8 cellular contexts compared by ENCODE assay signal in genomic region chr17:18258356-18259038, GRCh38. TPM values are rescaled to one million over a fixed set of nuclear protein-coding genes. Genes with fewer than 3 reads are reported as not detected.
DNase-seq lines count a peak whose midpoint lies in the region; ATAC-seq and TF ChIP-seq lines count a peak whose summit lies in the region.

Gene FLII (minus strand): TSS chr17:18258738. CDS start chr17:18258690, 48 bp downstream.

- H3K27me3 Mint-ChIP-seq in activated B cell treated with CpG ODN at 0.5 μM for 24 hours, result no peaks in the 10 kb centered on the region
- peaks cover 0 to 5% (median 0%) of the 10 kb centered on the region in 3 donors for H3K27me3 Mint-ChIP-seq in immature natural killer cell (ENCODE audit: low read depth in 3 of 3)

- H3K4me3 ChIP-seq in skeletal muscle satellite cell (ENCODE audit: low read length), result peak within 1 kb of the TSS; percentile 92

- peaks cover 42% of the 10 kb centered on the region for H3K36me3 ChIP-seq in skeletal muscle satellite cell (ENCODE audit: insufficient read depth, low read length)

- peaks cover 38% of the 10 kb centered on the region for H3K4me1 ChIP-seq in skeletal muscle satellite cell (ENCODE audit: control insufficient read depth, insufficient read depth, low read length)

- no peak for TF ChIP-seq CTCF in activated B cell treated with CpG ODN at 0.5 μM for 24 hours (IDR thresholded peaks at IDR 0.05)

- peak; percentile 43 for ATAC-seq in activated B cell treated with CpG ODN at 0.5 μM for 24 hours (ENCODE audit: low read depth)

- POLR2A ChIA-PET in activated B cell treated with CpG ODN at 0.5 μM for 24 hours (lab: Charles Lee), result interaction anchor here (0.9 to 1.9 kb wide), 2 partner anchors 56 to 78 kb away, joined by 3 to 10 read pairs; partner anchors contain the start of genes SMCR8 and TOP3A

- H3K9ac ChIP-seq in skeletal muscle satellite cell (ENCODE audit: low read depth, low read length), result peak within 1 kb of the TSS; percentile 99

- H3K27ac ChIP-seq in caudate nucleus (ENCODE audit: low read depth, low read length), result peak within 1 kb of the TSS; percentile 77

- no peaks in the 10 kb centered on the region for H3K9me3 Mint-ChIP-seq in activated B cell treated with CpG ODN at 0.5 μM for 24 hours
- H3K9me3 Mint-ChIP-seq in immature natural killer cell, result no peaks in the 10 kb centered on the region

- no peaks in the 10 kb centered on the region for H3K27me3 ChIP-seq in skeletal muscle satellite cell (ENCODE audit: control insufficient read depth, insufficient read depth, low read length)

- CTCF ChIA-PET in activated B cell treated with CpG ODN at 0.5 μM for 24 hours (lab: Charles Lee), result no interaction called here

- H3K9me3 ChIP-seq in skeletal muscle satellite cell (replicated peaks; ENCODE audit: low read length), result no peaks in the 10 kb centered on the region

- peak within 1 kb of the TSS; percentile 96 for H3K4me3 Mint-ChIP-seq in activated B cell treated with CpG ODN at 0.5 μM for 24 hours
- H3K4me3 Mint-ChIP-seq in immature natural killer cell, result peak within 1 kb of the TSS; percentile 93 to 99 (median 96)

- H3K27ac Mint-ChIP-seq in activated B cell treated with CpG ODN at 0.5 μM for 24 hours (peak within 1 kb of the TSS; percentile 81), immature natural killer cell (peak within 1 kb of the TSS; percentile 81 to 95 (median 91))

- intact Hi-C loops in activated B cell treated with CpG ODN at 0.5 μM for 24 hours (cut with micrococcal nuclease), result loop anchor here (1.0 kb wide), 1 partner anchor 10 kb away; no protein-coding TSS in a partner anchor

- DNase-seq in NK-92 treated with Interleukin-12 subunit alpha and Interleukin-12 subunit beta, amount 100 ng/mL, for 24 hours (lab: John Stamatoyannopoulos, UW), result peak; percentile 21
- DNase-seq in NK-92 (lab: John Stamatoyannopoulos, UW; ENCODE audit: unreplicated experiment), result no peak
- DNase-seq in HuH-7.5 (ENCODE audit: low spot score), result peak; percentile 67
- DNase-seq in activated B cell treated with CpG ODN at 0.5 μM for 24 hours, result peak; percentile 66
- peak in 53 of 61 donors; percentile 12 to 80 (median 47) for DNase-seq in caudate nucleus (lab: John Stamatoyannopoulos, UW)
- DNase-seq in immature natural killer cell, result peak; percentile 41 to 51 (median 48)
- DNase-seq in GF-D8 (lab: John Stamatoyannopoulos, UW), result no peak

- H3K36me3 Mint-ChIP-seq in activated B cell treated with CpG ODN at 0.5 μM for 24 hours (ENCODE audit: low read depth), result peaks cover 36% of the 10 kb centered on the region
- peaks cover 0 to 4% (median 4%) of the 10 kb centered on the region in 3 donors for H3K36me3 Mint-ChIP-seq in immature natural killer cell

- peaks cover 38% of the 10 kb centered on the region for H3K4me1 Mint-ChIP-seq in activated B cell treated with CpG ODN at 0.5 μM for 24 hours
- H3K4me1 Mint-ChIP-seq in immature natural killer cell, result peaks cover 35 to 47% of the 10 kb centered on the region in 2 donors

- peak within 1 kb of the TSS; percentile 98 for H3K4me2 ChIP-seq in skeletal muscle satellite cell (ENCODE audit: low read length)

RNA-seq across cellular contexts. Expression of gene FLII, which starts in this region (rescaled TPM):
- total RNA-seq in activated B cell treated with CpG ODN at 0.5 μM for 24 hours, result 291 and 301 TPM in 2 replicates
- polyA plus RNA-seq in immature natural killer cell, result 100 to 1,000 TPM in 1 of 3 donors, 10 to 100 TPM in 2; 77.7 to 164 (median 83.7) TPM
- 226 and 257 TPM in 2 replicates for total RNA-seq in skeletal muscle satellite cell (2012; rRNA removed)

Comparison
In these comparisons a context has a peak if more than half of its experiments do, and no peak if none do; other contexts are left out.
1. DNase-seq: peak in NK-92 treated with Interleukin-12 subunit alpha and Interleukin-12 subunit beta, amount 100 ng/mL, for 24 hours (single experiment), HuH-7.5 (single experiment), activated B cell treated with CpG ODN at 0.5 μM for 24 hours (single experiment), caudate nucleus (53 of 61) and immature natural killer cell (3 of 3); none in NK-92 (single experiment) and GF-D8 (single experiment).